In the genomic region with DNA sequence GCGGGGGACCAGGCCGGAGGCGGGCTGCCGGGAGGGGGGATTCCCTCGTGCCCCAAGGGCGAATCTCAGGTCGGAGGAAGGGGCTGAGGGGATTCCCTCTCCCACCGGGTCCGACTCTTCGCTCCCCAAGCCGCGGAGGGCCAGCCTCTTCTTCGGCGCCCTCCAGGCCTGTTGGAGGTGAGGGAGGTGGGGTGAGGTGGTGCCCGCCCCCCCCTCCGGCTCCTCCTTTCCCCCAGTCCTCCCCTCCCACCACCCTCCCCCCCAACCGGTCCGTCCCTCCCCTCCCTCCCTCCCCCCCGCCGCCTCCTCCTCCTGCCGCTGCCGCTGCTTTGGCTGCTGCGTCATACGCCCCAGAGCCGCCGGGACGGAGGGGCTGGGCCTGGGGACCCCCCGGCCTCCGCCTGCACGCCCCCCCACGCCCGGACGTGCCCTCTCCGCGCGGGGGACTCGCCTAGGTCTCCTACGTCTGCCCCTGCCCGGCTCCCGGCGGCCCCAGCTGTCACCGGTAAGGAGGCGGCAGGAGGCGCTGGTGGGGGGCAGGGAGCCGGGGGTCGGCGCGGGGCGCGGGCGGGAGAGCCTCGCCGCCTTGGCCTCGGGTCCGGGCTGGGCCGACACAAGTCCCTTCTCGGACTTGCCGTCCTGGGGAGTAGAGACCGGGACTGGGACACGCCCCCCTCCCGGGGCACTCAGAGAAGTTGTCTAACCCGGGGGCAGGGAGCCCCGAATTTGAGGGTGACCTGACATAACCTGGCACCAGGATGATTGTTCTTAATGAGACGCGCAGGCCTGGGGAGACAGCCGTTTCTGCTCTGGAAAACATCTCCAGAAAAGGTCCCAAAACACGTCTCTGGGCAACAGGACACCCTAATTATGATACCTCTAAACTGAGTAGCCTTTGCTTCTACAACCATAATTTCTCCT, we compare ENCODE assay signal across 8 cellular contexts.
DNase-seq lines count a peak whose midpoint lies in the region; ATAC-seq and TF ChIP-seq lines count a peak whose summit lies in the region.

A gene (plus strand): TSS at position 304 of the 921 bp plus-strand sequence. CDS start 1,250 bp downstream, outside the sequence.

- peaks cover 21% of the 10 kb centered on the region for H3K36me3 ChIP-seq in GM06990 (ENCODE audit: control insufficient read depth, insufficient read depth, low read length)

- peak within 1 kb of the TSS; percentile 91 to 94 (median 91) for H3K4me3 Mint-ChIP-seq in nephron

- H3K27ac Mint-ChIP-seq in nephron = peak within 1 kb of the TSS; percentile 95 to 99 (median 96)

- TF ChIP-seq CTCF in GM06990 (IDR thresholded peaks at IDR 0.05; ENCODE audit: insufficient read depth, low read length, poor library complexity, severe bottlenecking) (no peak), NB4 (IDR thresholded peaks at IDR 0.05; ENCODE audit: low read depth, low read length) (no peak), fibroblast of mammary gland (conservative IDR thresholded peaks at IDR 0.05; ENCODE audit: control insufficient read depth, insufficient read depth, low read depth, low read length) (no peak), nephron (IDR thresholded peaks at IDR 0.05; ENCODE audit: unreplicated experiment in 3 of 3) (peak in 1 of 3 experiments; percentile 28)

- ATAC-seq in HG02588 (IDR thresholded peaks at IDR 0.05; ENCODE audit: unreplicated experiment) = peak; percentile 31

- no peaks in the 10 kb centered on the region for H3K27me3 ChIP-seq in GM06990 (replicated peaks; ENCODE audit: control insufficient read depth, insufficient read depth, low read length)

- DNase-seq in 8988T (peak; percentile 80), GM06990 (ENCODE audit: extremely low read depth, insufficient read length) (no peak), NB4 (ENCODE audit: low read depth) (no peak), fibroblast of mammary gland (ENCODE audit: low read depth) (peak; percentile 77), Ammon's horn (ENCODE audit: low spot score) (no peak)
- DNase-seq in activated CD8-positive, alpha-beta memory T cell treated with anti-CD3 and anti-CD28 coated beads, Interleukin-2, amount 50 U/mL, for 48 hours = peak; percentile 83

- TF ChIP-seq POLR2A in NB4 (IDR thresholded peaks at IDR 0.05; ENCODE audit: extremely low read depth, insufficient read length) = peak; percentile 9

- H3K27me3 Mint-ChIP-seq in nephron (ENCODE audit: low read depth) = no peaks in the 10 kb centered on the region

- peaks cover 36% of the 10 kb centered on the region for H3K36me3 Mint-ChIP-seq in nephron (ENCODE audit: low read depth)

- H3K4me3 ChIP-seq in GM06990 (replicated peaks; ENCODE audit: low read depth, low read length) = peak within 1 kb of the TSS; percentile 73
- peak within 1 kb of the TSS; percentile 87 for H3K4me3 ChIP-seq in NB4 (ENCODE audit: low read depth, low read length)
- H3K4me3 ChIP-seq in fibroblast of mammary gland (ENCODE audit: control insufficient read depth, low read depth, low read length) = peak within 1 kb of the TSS; percentile 65

- no peaks in the 10 kb centered on the region for H3K9me3 Mint-ChIP-seq in nephron

- peaks cover 25% of the 10 kb centered on the region for H3K4me1 Mint-ChIP-seq in nephron

Comparison
In these comparisons a context has a peak if more than half of its experiments do, and no peak if none do; other contexts are left out.
1. DNase-seq: peak in 8988T (single experiment), activated CD8-positive, alpha-beta memory T cell treated with anti-CD3 and anti-CD28 coated beads, Interleukin-2, amount 50 U/mL, for 48 hours (single experiment) and fibroblast of mammary gland (single experiment); none in GM06990 (single experiment), NB4 (single experiment) and Ammon's horn (single experiment).
2. Peak in every context shown above with its lines, with median percentiles within 50 percentile points of each other: H3K4me3 ChIP-seq.